ENCODE assay signal across 8 cellular contexts in genomic region chr9:35604578-35605335, GRCh38. TPM values are rescaled to one million over a fixed set of nuclear protein-coding genes. Genes with fewer than 3 reads are reported as not detected.
A peak's percentile ranks its signal among the peaks of the same experiment; 100 is the strongest.
DNase-seq lines count a peak whose midpoint lies in the region; ATAC-seq and FAIRE-seq lines count a peak whose summit lies in the region.

Gene TESK1 (plus strand): TSS chr9:35605262. CDS start chr9:35605620, 358 bp downstream.

- no peak for FAIRE-seq in RCC 7860 (lab: Jason Lieb, UNC)

- H3K4me1 ChIP-seq in CD8-positive, alpha-beta memory T cell (ENCODE audit: insufficient read depth, low read length) = peaks cover 21% of the 10 kb centered on the region

- peak within 1 kb of the TSS; percentile 94 to 99 (median 98) for H3K4me3 Mint-ChIP-seq in CD8-positive, alpha-beta memory T cell
- H3K4me3 Mint-ChIP-seq in activated T-helper 17 cell treated with anti-CD3 and anti-CD28 coated beads, Interleukin-2, amount 50 U/mL, for 72 hours = peak within 1 kb of the TSS; percentile 92
- peak within 1 kb of the TSS; percentile 92 to 99 (median 96) for H3K4me3 Mint-ChIP-seq in naive thymus-derived CD8-positive, alpha-beta T cell
- peak within 1 kb of the TSS; percentile 94 for H3K4me3 Mint-ChIP-seq in stimulated activated memory B cell treated with anti-CD40 and anti-IgM and Interleukin-4, amounts not matched to agents 10 μg/mL and 1 μg/mL and 100 μg/mL, for 72 hours

- peak; percentile 36 for ATAC-seq in GM21360 (IDR thresholded peaks at IDR 0.05; ENCODE audit: unreplicated experiment)
- peak; percentile 57 for ATAC-seq in activated T-helper 17 cell treated with anti-CD3 and anti-CD28 coated beads, Interleukin-2, amount 50 U/mL, for 72 hours (replicated peaks)
- peak; percentile 25 to 31 for ATAC-seq in naive thymus-derived CD8-positive, alpha-beta T cell
- peak; percentile 74 for ATAC-seq in stimulated activated memory B cell treated with anti-CD40 and anti-IgM and Interleukin-4, amounts not matched to agents 10 μg/mL and 1 μg/mL and 100 μg/mL, for 72 hours

- H3K27ac ChIP-seq in CD8-positive, alpha-beta memory T cell (ENCODE audit: low read depth, low read length) = peak within 1 kb of the TSS; percentile 87

- H3K27me3 ChIP-seq in CD8-positive, alpha-beta memory T cell (ENCODE audit: insufficient read depth, low read length, poor library complexity, severe bottlenecking) = no peaks in the 10 kb centered on the region

- H3K27me3 Mint-ChIP-seq in CD8-positive, alpha-beta memory T cell = peaks cover 0 to 2% of the 10 kb centered on the region in 2 donors
- H3K27me3 Mint-ChIP-seq in activated T-helper 17 cell treated with anti-CD3 and anti-CD28 coated beads, Interleukin-2, amount 50 U/mL, for 72 hours = no peaks in the 10 kb centered on the region
- H3K27me3 Mint-ChIP-seq in naive thymus-derived CD8-positive, alpha-beta T cell = no peaks in the 10 kb centered on the region
- no peaks in the 10 kb centered on the region for H3K27me3 Mint-ChIP-seq in stimulated activated memory B cell treated with anti-CD40 and anti-IgM and Interleukin-4, amounts not matched to agents 10 μg/mL and 1 μg/mL and 100 μg/mL, for 72 hours

- no peaks in the 10 kb centered on the region for H3K9me3 Mint-ChIP-seq in CD8-positive, alpha-beta memory T cell
- H3K9me3 Mint-ChIP-seq in activated T-helper 17 cell treated with anti-CD3 and anti-CD28 coated beads, Interleukin-2, amount 50 U/mL, for 72 hours = no peaks in the 10 kb centered on the region
- no peaks in the 10 kb centered on the region for H3K9me3 Mint-ChIP-seq in naive thymus-derived CD8-positive, alpha-beta T cell
- H3K9me3 Mint-ChIP-seq in stimulated activated memory B cell treated with anti-CD40 and anti-IgM and Interleukin-4, amounts not matched to agents 10 μg/mL and 1 μg/mL and 100 μg/mL, for 72 hours = no peaks in the 10 kb centered on the region

- peaks cover 0 to 40% (median 2%) of the 10 kb centered on the region in 3 donors for H3K36me3 Mint-ChIP-seq in CD8-positive, alpha-beta memory T cell
- H3K36me3 Mint-ChIP-seq in activated T-helper 17 cell treated with anti-CD3 and anti-CD28 coated beads, Interleukin-2, amount 50 U/mL, for 72 hours (ENCODE audit: low read depth) = peaks cover 37% of the 10 kb centered on the region
- peaks cover 0 to 24% (median 0%) of the 10 kb centered on the region in 3 donors for H3K36me3 Mint-ChIP-seq in naive thymus-derived CD8-positive, alpha-beta T cell
- peaks cover 11% of the 10 kb centered on the region for H3K36me3 Mint-ChIP-seq in stimulated activated memory B cell treated with anti-CD40 and anti-IgM and Interleukin-4, amounts not matched to agents 10 μg/mL and 1 μg/mL and 100 μg/mL, for 72 hours

- DNase-seq in CD8-positive, alpha-beta memory T cell = peak; percentile 76 to 87 (median 78)
- DNase-seq in HT1080 (ENCODE audit: low read depth) (peak; percentile 47), RCC 7860 (ENCODE audit: low spot score) (peak; percentile 30), fibroblast of peridontal ligament (ENCODE audit: extremely low read depth) (peak; percentile 20)
- DNase-seq in naive thymus-derived CD8-positive, alpha-beta T cell = peak; percentile 67 to 88 (median 78)

- peak within 1 kb of the TSS; percentile 99 for H3K4me3 ChIP-seq in CD8-positive, alpha-beta memory T cell (ENCODE audit: low read length)

- POLR2A ChIA-PET in CD8-positive, alpha-beta memory T cell (lab: Charles Lee) = interaction anchor here (0.6 to 3.0 kb wide), 7 partner anchors 11 to 144 kb away, joined by 3 to 19 read pairs (median 5); partner anchors contain the start of genes ARHGEF39, CCDC107, CREB3 and GBA2
- POLR2A ChIA-PET in naive thymus-derived CD8-positive, alpha-beta T cell (lab: Charles Lee) = interaction anchor here (0.5 to 3.6 kb wide), 17 partner anchors 9 to 508 kb away, joined by 3 to 40 read pairs (median 4); partner anchors contain the start of genes CCDC107, CD72, CREB3 and PIGO

- H3K36me3 ChIP-seq in CD8-positive, alpha-beta memory T cell (ENCODE audit: insufficient read depth, low read length) = peaks cover 11% of the 10 kb centered on the region

- no peaks in the 10 kb centered on the region for H3K9me3 ChIP-seq in CD8-positive, alpha-beta memory T cell (ENCODE audit: low read length)

- peaks cover 33 to 38% (median 34%) of the 10 kb centered on the region in 3 donors for H3K4me1 Mint-ChIP-seq in CD8-positive, alpha-beta memory T cell
- peaks cover 21% of the 10 kb centered on the region for H3K4me1 Mint-ChIP-seq in activated T-helper 17 cell treated with anti-CD3 and anti-CD28 coated beads, Interleukin-2, amount 50 U/mL, for 72 hours
- peaks cover 26 to 40% (median 34%) of the 10 kb centered on the region in 4 donors for H3K4me1 Mint-ChIP-seq in naive thymus-derived CD8-positive, alpha-beta T cell
- H3K4me1 Mint-ChIP-seq in stimulated activated memory B cell treated with anti-CD40 and anti-IgM and Interleukin-4, amounts not matched to agents 10 μg/mL and 1 μg/mL and 100 μg/mL, for 72 hours = peaks cover 42% of the 10 kb centered on the region

- CTCF ChIA-PET in CD8-positive, alpha-beta memory T cell (lab: Charles Lee) = interaction anchor here (0.6 to 3.3 kb wide), 12 partner anchors 10 to 151 kb away, joined by 3 to 39 read pairs (median 7); partner anchors contain the start of genes ARHGEF39, CCDC107, CREB3 and RMRP

- H3K27ac Mint-ChIP-seq in CD8-positive, alpha-beta memory T cell = peak within 1 kb of the TSS; percentile 96 to 100 (median 98)
- H3K27ac Mint-ChIP-seq in activated T-helper 17 cell treated with anti-CD3 and anti-CD28 coated beads, Interleukin-2, amount 50 U/mL, for 72 hours = peak within 1 kb of the TSS; percentile 98
- H3K27ac Mint-ChIP-seq in naive thymus-derived CD8-positive, alpha-beta T cell = peak within 1 kb of the TSS; percentile 93 to 99 (median 98)
- peak within 1 kb of the TSS; percentile 96 for H3K27ac Mint-ChIP-seq in stimulated activated memory B cell treated with anti-CD40 and anti-IgM and Interleukin-4, amounts not matched to agents 10 μg/mL and 1 μg/mL and 100 μg/mL, for 72 hours

RNA-seq across cellular contexts. Expression of gene TESK1, which starts in this region (rescaled TPM):
- 10 to 100 TPM; 44.2 to 46.8 TPM for total RNA-seq in CD8-positive, alpha-beta memory T cell
- 15.9 TPM for polyA plus RNA-seq in CD8-positive, alpha-beta memory T cell
- total RNA-seq in HT1080 (2014; rRNA removed; shearing (Covaris generic)) = 5.4 and 9.2 TPM in 2 replicates
- polyA plus RNA-seq in HT1080 (2015; cell fraction: cytosol; rRNA removed) = 14.4 and 14.5 TPM in 2 replicates
- 29.7 and 38.9 TPM in 2 replicates for polyA plus RNA-seq in HT1080 (2015; cell fraction: nucleus; rRNA removed)
- total RNA-seq in activated T-helper 17 cell treated with anti-CD3 and anti-CD28 coated beads, Interleukin-2, amount 50 U/mL, for 72 hours = 10 to 100 TPM; 23.5 to 39.0 TPM
- 10 to 100 TPM; 43.5 to 44.4 TPM for total RNA-seq in naive thymus-derived CD8-positive, alpha-beta T cell
- polyA plus RNA-seq in naive thymus-derived CD8-positive, alpha-beta T cell = 1 to 10 TPM; 3.0 to 8.1 (median 4.8) TPM

Comparison
In these comparisons a context has a peak if more than half of its experiments do, and no peak if none do; other contexts are left out.
1. Peak in every context shown above with its lines: DNase-seq, ATAC-seq, H3K4me3 ChIP-seq and H3K27ac ChIP-seq.
2. DNase-seq: peak in every context shown above with its lines; median percentile 78 in CD8-positive, alpha-beta memory T cell; 78 in naive thymus-derived CD8-positive, alpha-beta T cell; 47 in HT1080; 30 in RCC 7860; 20 in fibroblast of peridontal ligament.